ENCODE assay signal across 8 cellular contexts in the genomic region with DNA sequence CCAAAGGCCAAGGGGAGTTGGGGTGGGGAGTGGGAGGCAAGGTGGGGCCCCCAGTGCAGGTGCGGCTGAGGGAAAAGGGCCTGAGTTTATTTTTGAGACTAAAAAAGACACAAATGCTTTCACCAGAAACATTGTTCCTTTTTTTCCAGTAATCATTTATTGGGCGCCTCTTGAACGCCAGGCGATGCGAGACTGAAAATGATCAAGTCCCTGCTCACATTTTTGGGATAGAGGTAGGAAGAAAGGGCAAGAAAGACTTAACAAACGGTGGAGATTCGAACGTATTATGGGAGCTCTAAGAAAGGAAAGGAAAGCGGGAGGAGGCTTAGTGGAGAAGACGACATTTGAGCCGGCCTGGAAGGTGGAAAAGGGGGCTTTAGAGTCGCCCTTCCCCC. TPM values are rescaled to one million over a fixed set of nuclear protein-coding genes. Genes with fewer than 3 reads are reported as not detected.
DNase-seq lines count a peak whose midpoint lies in the region; ATAC-seq lines count a peak whose summit lies in the region.

No MANE protein-coding gene starts in this region.

- no peaks in the 10 kb centered on the region for H3K27me3 ChIP-seq in iPS-20b (ENCODE audit: insufficient read depth, low read length)
- peaks cover 0 to 19% (median 13%) of the 10 kb centered on the region in 5 donors for H3K27me3 ChIP-seq in subcutaneous abdominal adipose tissue (ENCODE audit: control insufficient read depth in 5 of 5, insufficient read depth in 4 of 5, low read length in 5 of 5)

- H3K36me3 Mint-ChIP-seq in activated T-helper 17 cell treated with anti-CD3 and anti-CD28 coated beads, Interleukin-2, amount 50 U/mL, for 72 hours (ENCODE audit: low read depth), result peaks cover 52% of the 10 kb centered on the region

- H3K9ac ChIP-seq in iPS-20b (ENCODE audit: low read depth, low read length) (peak overlapping the region; percentile 90; the same call in 1 of the 2 replicates), subcutaneous abdominal adipose tissue (ENCODE audit: low read length in 5 of 5) (peak overlapping the region; percentile 35 to 99 (median 99))

- peaks cover 22% of the 10 kb centered on the region for H3K36me3 ChIP-seq in iPS-20b (ENCODE audit: insufficient read depth, low read depth, low read length)
- H3K36me3 ChIP-seq in subcutaneous abdominal adipose tissue (ENCODE audit: control insufficient read depth in 5 of 5, insufficient read depth in 5 of 5, low read length in 5 of 5), result peaks cover 0 to 19% (median 14%) of the 10 kb centered on the region in 5 donors

- H3K4me3 Mint-ChIP-seq in activated T-helper 17 cell treated with anti-CD3 and anti-CD28 coated beads, Interleukin-2, amount 50 U/mL, for 72 hours, result peak overlapping the region; percentile 100

- H3K9me3 Mint-ChIP-seq in activated T-helper 17 cell treated with anti-CD3 and anti-CD28 coated beads, Interleukin-2, amount 50 U/mL, for 72 hours, result no peaks in the 10 kb centered on the region

- ATAC-seq in activated T-helper 17 cell treated with anti-CD3 and anti-CD28 coated beads, Interleukin-2, amount 50 U/mL, for 72 hours (replicated peaks), result no peak
- ATAC-seq in HG03565 (IDR thresholded peaks at IDR 0.05; ENCODE audit: unreplicated experiment), result no peak

- in situ Hi-C loops in G401 (cut with HindIII; ENCODE audit: low sequenced_read_pairs), result no loop called here

- peaks cover 6% of the 10 kb centered on the region for H3K4me1 Mint-ChIP-seq in activated T-helper 17 cell treated with anti-CD3 and anti-CD28 coated beads, Interleukin-2, amount 50 U/mL, for 72 hours

- peak overlapping the region; percentile 82 for H3K27ac ChIP-seq in iPS-20b (ENCODE audit: low read length)
- peak overlapping the region; percentile 88 for H3K27ac ChIP-seq in subcutaneous abdominal adipose tissue (ENCODE audit: low read depth, low read length)

- no peaks in the 10 kb centered on the region for H3K27me3 Mint-ChIP-seq in activated T-helper 17 cell treated with anti-CD3 and anti-CD28 coated beads, Interleukin-2, amount 50 U/mL, for 72 hours

- H3K4me1 ChIP-seq in iPS-20b (ENCODE audit: insufficient read depth, low read length) (peaks cover 17% of the 10 kb centered on the region), subcutaneous abdominal adipose tissue (ENCODE audit: control insufficient read depth in 5 of 5, insufficient read depth in 5 of 5, low read length in 5 of 5) (peaks cover 0 to 42% (median 34%) of the 10 kb centered on the region in 5 donors)

- peak overlapping the region; percentile 97 for H3K4me3 ChIP-seq in iPS-20b (ENCODE audit: low read length)
- peak overlapping the region; percentile 54 to 99 (median 90) for H3K4me3 ChIP-seq in subcutaneous abdominal adipose tissue (ENCODE audit: low read depth in 1 of 5, low read length in 5 of 5)

- no peaks in the 10 kb centered on the region for H3K9me3 ChIP-seq in iPS-20b (ENCODE audit: insufficient read depth, low read depth, low read length)
- H3K9me3 ChIP-seq in subcutaneous abdominal adipose tissue (ENCODE audit: control insufficient read depth in 5 of 5, low read length in 5 of 5), result no peaks in the 10 kb centered on the region

- peak overlapping the region; percentile 100 for H3K27ac Mint-ChIP-seq in activated T-helper 17 cell treated with anti-CD3 and anti-CD28 coated beads, Interleukin-2, amount 50 U/mL, for 72 hours

- peak; percentile 35 for DNase-seq in NOMO-1 treated with DMSO at 0.1 percent for 48 hours (lab: John Stamatoyannopoulos, UW; ENCODE audit: unreplicated experiment)
- no peak for DNase-seq in NOMO-1 treated with dmso at 0.1 percent for 144 hours (lab: John Stamatoyannopoulos, UW; ENCODE audit: unreplicated experiment)
- no peak for DNase-seq in NCI-H774 (lab: John Stamatoyannopoulos, UW)
- no peak for DNase-seq in G401 (ENCODE audit: low spot score)

RNA-seq across cellular contexts. Expression of gene SF3B2, which starts 0.8 kb away (rescaled TPM):
- total RNA-seq in activated T-helper 17 cell treated with anti-CD3 and anti-CD28 coated beads, Interleukin-2, amount 50 U/mL, for 72 hours, result 100 to 1,000 TPM; 201 to 237 TPM
- 264 TPM in 2 replicates for total RNA-seq in G401 (2014; rRNA removed; shearing (Covaris generic))

RNA-seq across cellular contexts. Expression of gene GAL3ST3, which starts 2.4 kb away (rescaled TPM):
- total RNA-seq in activated T-helper 17 cell treated with anti-CD3 and anti-CD28 coated beads, Interleukin-2, amount 50 U/mL, for 72 hours, result under 1 TPM in 1 of 2 donors, not detected in 1; 0.45 TPM
- not detected in 2 replicates for total RNA-seq in G401 (2014; rRNA removed; shearing (Covaris generic))

RNA-seq across cellular contexts. Expression of gene PACS1, which starts 18.7 kb away (rescaled TPM):
- 100 to 1,000 TPM in 1 of 2 donors, 10 to 100 TPM in 1; 84.5 to 105 TPM for total RNA-seq in activated T-helper 17 cell treated with anti-CD3 and anti-CD28 coated beads, Interleukin-2, amount 50 U/mL, for 72 hours
- total RNA-seq in G401 (2014; rRNA removed; shearing (Covaris generic)), result 10.5 and 23.2 TPM in 2 replicates

RNA-seq across cellular contexts. Expression of gene CATSPER1, which starts 25.1 kb away (rescaled TPM):
- total RNA-seq in activated T-helper 17 cell treated with anti-CD3 and anti-CD28 coated beads, Interleukin-2, amount 50 U/mL, for 72 hours, result 1 to 10 TPM in 1 of 2 donors, not detected in 1; 2.1 TPM
- total RNA-seq in G401 (2014; rRNA removed; shearing (Covaris generic)), result not detected in 2 replicates

RNA-seq across cellular contexts. Expression of gene CST6, which starts 39.6 kb away (rescaled TPM):
- total RNA-seq in activated T-helper 17 cell treated with anti-CD3 and anti-CD28 coated beads, Interleukin-2, amount 50 U/mL, for 72 hours, result under 1 TPM in 1 of 2 donors, not detected in 1; 0.37 TPM
- not detected in 2 replicates for total RNA-seq in G401 (2014; rRNA removed; shearing (Covaris generic))
